8 cellular contexts compared by ENCODE assay signal in the genomic region with DNA sequence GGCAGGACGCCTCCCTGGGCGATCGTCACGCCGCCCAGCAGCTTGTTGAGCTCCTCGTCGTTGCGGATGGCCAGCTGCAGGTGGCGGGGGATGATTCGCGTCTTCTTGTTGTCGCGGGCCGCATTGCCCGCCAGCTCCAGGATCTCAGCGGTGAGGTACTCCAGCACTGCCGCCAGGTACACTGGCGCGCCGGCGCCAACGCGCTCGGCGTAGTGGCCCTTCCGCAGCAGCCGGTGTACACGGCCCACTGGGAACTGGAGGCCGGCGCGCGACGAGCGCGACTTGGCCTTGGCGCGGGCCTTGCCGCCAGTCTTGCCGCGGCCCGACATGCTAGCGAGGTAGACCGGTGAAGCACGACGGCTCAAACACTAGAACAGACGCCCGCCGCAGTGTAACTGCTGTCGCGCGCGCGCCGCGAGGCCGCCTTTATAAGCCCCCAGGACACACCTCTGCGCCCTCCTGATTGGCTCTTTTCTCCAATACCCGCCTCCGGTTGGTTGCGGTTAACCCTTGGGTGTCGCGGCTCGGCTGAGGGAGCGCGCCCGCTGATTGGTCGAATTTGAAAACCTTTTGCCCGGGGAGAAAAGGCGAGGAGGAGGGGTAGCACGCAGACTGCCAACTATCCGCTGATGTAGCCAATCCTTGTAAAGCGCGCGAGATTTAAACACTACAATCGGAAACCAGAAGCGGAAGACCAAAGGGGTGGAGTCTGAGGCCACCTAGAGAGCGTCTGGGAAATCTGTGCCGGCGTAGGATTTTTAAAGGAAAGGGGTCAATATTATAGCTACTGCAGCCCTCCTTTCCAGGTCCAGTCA. TPM values are rescaled to one million over a fixed set of nuclear protein-coding genes. Genes with fewer than 3 reads are reported as not detected.
DNase-seq lines count a peak whose midpoint lies in the region; ATAC-seq, FAIRE-seq and TF ChIP-seq lines count a peak whose summit lies in the region.

No MANE protein-coding gene starts in this region.

- no peaks in the 10 kb centered on the region for H3K27me3 ChIP-seq in naive thymus-derived CD4-positive, alpha-beta T cell (ENCODE audit: control insufficient read depth in 2 of 2, insufficient read depth in 2 of 2, low read length in 2 of 2)

- TF ChIP-seq POLR2A in H54 (IDR thresholded peaks at IDR 0.05; ENCODE audit: low read depth, low read length): peak; percentile 99

- no peaks in the 10 kb centered on the region for H3K9me3 Mint-ChIP-seq in activated T-helper 2 cell treated with anti-CD3 and anti-CD28 coated beads, Interferon-gamma antibody, Interleukin-2, Interleukin-4, amounts not matched to agents 10 μg/mL and 5 μg/mL and 100 μg/mL, durations not matched to agents 14 hours and 24 hours and 36 hours
- H3K9me3 Mint-ChIP-seq in naive thymus-derived CD4-positive, alpha-beta T cell: peaks cover 0 to 6% (median 0%) of the 10 kb centered on the region in 11 donors
- no peaks in the 10 kb centered on the region for H3K9me3 Mint-ChIP-seq in stimulated activated memory B cell treated with anti-CD40 and anti-IgM and Interleukin-4, amounts not matched to agents 10 μg/mL and 1 μg/mL and 100 μg/mL, for 72 hours

- ATAC-seq in naive thymus-derived CD4-positive, alpha-beta T cell: peak; percentile 93
- peak; percentile 98 for ATAC-seq in stimulated activated memory B cell treated with anti-CD40 and anti-IgM and Interleukin-4, amounts not matched to agents 10 μg/mL and 1 μg/mL and 100 μg/mL, for 72 hours

- H3K4me1 ChIP-seq in naive thymus-derived CD4-positive, alpha-beta T cell (ENCODE audit: control insufficient read depth in 2 of 2, insufficient read depth in 2 of 2, low read length in 2 of 2): peaks cover 11 to 23% of the 10 kb centered on the region in 2 donors

- peak; percentile 100 for DNase-seq in ELF-1 (ENCODE audit: low read depth, low spot score)
- DNase-seq in H54 (ENCODE audit: insufficient read length, low spot score): peak; percentile 86
- DNase-seq in LNCaP clone FGC (ENCODE audit: low read depth): peak; percentile 98
- peak; percentile 98 for DNase-seq in RPMI8226
- DNase-seq in activated T-helper 2 cell treated with anti-CD3 and anti-CD28 coated beads, Interferon-gamma antibody, Interleukin-2, Interleukin-4, amounts not matched to agents 10 μg/mL and 5 μg/mL and 100 μg/mL, durations not matched to agents 14 hours and 24 hours and 36 hours (ENCODE audit: low spot score): peak; percentile 99
- DNase-seq in fibroblast of mammary gland (ENCODE audit: low read depth): peak; percentile 99
- DNase-seq in naive thymus-derived CD4-positive, alpha-beta T cell: peak; percentile 96 to 100 (median 100)

- FAIRE-seq in H54 (lab: Jason Lieb, UNC): peak; percentile 82

- peaks cover 2% of the 10 kb centered on the region for H3K27me3 Mint-ChIP-seq in activated T-helper 2 cell treated with anti-CD3 and anti-CD28 coated beads, Interferon-gamma antibody, Interleukin-2, Interleukin-4, amounts not matched to agents 10 μg/mL and 5 μg/mL and 100 μg/mL, durations not matched to agents 14 hours and 24 hours and 36 hours (ENCODE audit: low read depth)
- peaks cover 0 to 3% (median 0%) of the 10 kb centered on the region in 5 donors for H3K27me3 Mint-ChIP-seq in naive thymus-derived CD4-positive, alpha-beta T cell
- no peaks in the 10 kb centered on the region for H3K27me3 Mint-ChIP-seq in stimulated activated memory B cell treated with anti-CD40 and anti-IgM and Interleukin-4, amounts not matched to agents 10 μg/mL and 1 μg/mL and 100 μg/mL, for 72 hours

- peak overlapping the region; percentile 89 for H3K4me3 Mint-ChIP-seq in activated T-helper 2 cell treated with anti-CD3 and anti-CD28 coated beads, Interferon-gamma antibody, Interleukin-2, Interleukin-4, amounts not matched to agents 10 μg/mL and 5 μg/mL and 100 μg/mL, durations not matched to agents 14 hours and 24 hours and 36 hours (ENCODE audit: low read depth)
- H3K4me3 Mint-ChIP-seq in naive thymus-derived CD4-positive, alpha-beta T cell: peak overlapping the region; percentile 90 to 97 (median 93)
- peak overlapping the region; percentile 95 for H3K4me3 Mint-ChIP-seq in stimulated activated memory B cell treated with anti-CD40 and anti-IgM and Interleukin-4, amounts not matched to agents 10 μg/mL and 1 μg/mL and 100 μg/mL, for 72 hours

- peak overlapping the region; percentile 89 for H3K27ac Mint-ChIP-seq in activated T-helper 2 cell treated with anti-CD3 and anti-CD28 coated beads, Interferon-gamma antibody, Interleukin-2, Interleukin-4, amounts not matched to agents 10 μg/mL and 5 μg/mL and 100 μg/mL, durations not matched to agents 14 hours and 24 hours and 36 hours
- peak overlapping the region; percentile 82 to 96 (median 88) for H3K27ac Mint-ChIP-seq in naive thymus-derived CD4-positive, alpha-beta T cell
- H3K27ac Mint-ChIP-seq in stimulated activated memory B cell treated with anti-CD40 and anti-IgM and Interleukin-4, amounts not matched to agents 10 μg/mL and 1 μg/mL and 100 μg/mL, for 72 hours: peak overlapping the region; percentile 98

- H3K4me3 ChIP-seq in LNCaP clone FGC (ENCODE audit: low read depth, low read length) (peak overlapping the region; percentile 70), fibroblast of mammary gland (ENCODE audit: control insufficient read depth, low read depth, low read length) (peak overlapping the region; percentile 86)
- peak overlapping the region; percentile 94 for H3K4me3 ChIP-seq in naive thymus-derived CD4-positive, alpha-beta T cell (ENCODE audit: low read length)

- H3K4me1 Mint-ChIP-seq in activated T-helper 2 cell treated with anti-CD3 and anti-CD28 coated beads, Interferon-gamma antibody, Interleukin-2, Interleukin-4, amounts not matched to agents 10 μg/mL and 5 μg/mL and 100 μg/mL, durations not matched to agents 14 hours and 24 hours and 36 hours (ENCODE audit: low read depth): peaks cover 50% of the 10 kb centered on the region
- H3K4me1 Mint-ChIP-seq in naive thymus-derived CD4-positive, alpha-beta T cell: peaks cover 20 to 67% (median 37%) of the 10 kb centered on the region in 7 donors
- H3K4me1 Mint-ChIP-seq in stimulated activated memory B cell treated with anti-CD40 and anti-IgM and Interleukin-4, amounts not matched to agents 10 μg/mL and 1 μg/mL and 100 μg/mL, for 72 hours: peaks cover 54% of the 10 kb centered on the region

- CTCF ChIA-PET in naive thymus-derived CD4-positive, alpha-beta T cell (lab: Charles Lee): interaction anchor here (0.6 to 1.6 kb wide), 7 partner anchors 10 to 870 kb away, joined by 3 to 6 read pairs (median 3); a partner anchor contains a TSS

- POLR2A ChIA-PET in naive thymus-derived CD4-positive, alpha-beta T cell (lab: Charles Lee): interaction anchor here (0.6 to 20.2 kb wide), 32 partner anchors 8 to 685 kb away, joined by 3 to 435 read pairs (median 4); a partner anchor contains a TSS

- H3K36me3 Mint-ChIP-seq in activated T-helper 2 cell treated with anti-CD3 and anti-CD28 coated beads, Interferon-gamma antibody, Interleukin-2, Interleukin-4, amounts not matched to agents 10 μg/mL and 5 μg/mL and 100 μg/mL, durations not matched to agents 14 hours and 24 hours and 36 hours (ENCODE audit: low read depth): peaks cover 79% of the 10 kb centered on the region
- H3K36me3 Mint-ChIP-seq in naive thymus-derived CD4-positive, alpha-beta T cell: peaks cover 4 to 40% (median 15%) of the 10 kb centered on the region in 5 donors
- H3K36me3 Mint-ChIP-seq in stimulated activated memory B cell treated with anti-CD40 and anti-IgM and Interleukin-4, amounts not matched to agents 10 μg/mL and 1 μg/mL and 100 μg/mL, for 72 hours: peaks cover 48% of the 10 kb centered on the region

- H3K9me3 ChIP-seq in naive thymus-derived CD4-positive, alpha-beta T cell (ENCODE audit: control insufficient read depth in 2 of 3, low read length in 3 of 3): no peaks in the 10 kb centered on the region

- TF ChIP-seq CTCF in LNCaP clone FGC (IDR thresholded peaks at IDR 0.05; ENCODE audit: control insufficient read depth, extremely low read depth, insufficient read depth) (0 out of 2 replicates have a peak, but pooled peaks have one; percentile 16), fibroblast of mammary gland (conservative IDR thresholded peaks at IDR 0.05; ENCODE audit: control insufficient read depth, insufficient read depth, low read depth, low read length) (no peak)

- intact Hi-C loops in activated T-helper 2 cell treated with anti-CD3 and anti-CD28 coated beads, Interferon-gamma antibody, Interleukin-2, Interleukin-4, amounts not matched to agents 10 μg/mL and 5 μg/mL and 100 μg/mL, durations not matched to agents 14 hours and 24 hours and 36 hours (cut with micrococcal nuclease): loop anchor here (1.0 to 2.0 kb wide), 8 partner anchors 10 to 112 kb away; a partner anchor contains a TSS
- intact Hi-C loops in naive thymus-derived CD4-positive, alpha-beta T cell (cut with micrococcal nuclease): loop anchor here (1.0 to 2.0 kb wide), 19 partner anchors 10 to 736 kb away; a partner anchor contains a TSS

- H3K27ac ChIP-seq in naive thymus-derived CD4-positive, alpha-beta T cell (ENCODE audit: low read depth, low read length): peak overlapping the region; percentile 75

- H3K36me3 ChIP-seq in naive thymus-derived CD4-positive, alpha-beta T cell (ENCODE audit: control insufficient read depth in 2 of 3, insufficient read depth in 3 of 3, low read length in 3 of 3): peaks cover 9 to 21% (median 17%) of the 10 kb centered on the region in 3 experiments

RNA-seq across cellular contexts. Expression of a gene that starts 6.4 kb away (rescaled TPM):
- 82.2 and 83.4 TPM in 2 replicates for total RNA-seq in activated T-helper 2 cell treated with anti-CD3 and anti-CD28 coated beads, Interferon-gamma antibody, Interleukin-2, Interleukin-4, amounts not matched to agents 10 μg/mL and 5 μg/mL and 100 μg/mL, durations not matched to agents 14 hours and 24 hours and 36 hours
- 10 to 100 TPM; 21.9 to 63.9 (median 37.9) TPM for total RNA-seq in naive thymus-derived CD4-positive, alpha-beta T cell
- 10 to 100 TPM; 25.0 to 32.6 TPM for polyA plus RNA-seq in naive thymus-derived CD4-positive, alpha-beta T cell

RNA-seq across cellular contexts. Expression of a gene that starts 10.6 kb away (rescaled TPM):
- 57.4 and 59.0 TPM in 2 replicates for total RNA-seq in activated T-helper 2 cell treated with anti-CD3 and anti-CD28 coated beads, Interferon-gamma antibody, Interleukin-2, Interleukin-4, amounts not matched to agents 10 μg/mL and 5 μg/mL and 100 μg/mL, durations not matched to agents 14 hours and 24 hours and 36 hours
- 10 to 100 TPM in 1 of 5 experiments, 1 to 10 TPM in 4; 6.7 to 25.4 (median 7.7) TPM for total RNA-seq in naive thymus-derived CD4-positive, alpha-beta T cell
- polyA plus RNA-seq in naive thymus-derived CD4-positive, alpha-beta T cell: 10 to 100 TPM; 20.8 to 25.3 TPM

RNA-seq across cellular contexts. Expression of a gene that starts 11.9 kb away (rescaled TPM):
- 24.6 and 25.2 TPM in 2 replicates for total RNA-seq in activated T-helper 2 cell treated with anti-CD3 and anti-CD28 coated beads, Interferon-gamma antibody, Interleukin-2, Interleukin-4, amounts not matched to agents 10 μg/mL and 5 μg/mL and 100 μg/mL, durations not matched to agents 14 hours and 24 hours and 36 hours
- 10 to 100 TPM; 24.7 to 40.7 (median 36.1) TPM for total RNA-seq in naive thymus-derived CD4-positive, alpha-beta T cell
- polyA plus RNA-seq in naive thymus-derived CD4-positive, alpha-beta T cell: 10 to 100 TPM in 1 of 2 donors, 1 to 10 TPM in 1; 2.7 to 10.2 TPM

RNA-seq across cellular contexts. Expression of a gene that starts 26.1 kb away (rescaled TPM):
- total RNA-seq in activated T-helper 2 cell treated with anti-CD3 and anti-CD28 coated beads, Interferon-gamma antibody, Interleukin-2, Interleukin-4, amounts not matched to agents 10 μg/mL and 5 μg/mL and 100 μg/mL, durations not matched to agents 14 hours and 24 hours and 36 hours: 29.8 and 35.5 TPM in 2 replicates
- 10 to 100 TPM; 30.7 to 79.7 (median 42.7) TPM for total RNA-seq in naive thymus-derived CD4-positive, alpha-beta T cell
- 10 to 100 TPM; 14.7 to 24.1 TPM for polyA plus RNA-seq in naive thymus-derived CD4-positive, alpha-beta T cell

RNA-seq across cellular contexts. Expression of a gene that starts 27.7 kb away (rescaled TPM):
- 24.3 and 25.8 TPM in 2 replicates for total RNA-seq in activated T-helper 2 cell treated with anti-CD3 and anti-CD28 coated beads, Interferon-gamma antibody, Interleukin-2, Interleukin-4, amounts not matched to agents 10 μg/mL and 5 μg/mL and 100 μg/mL, durations not matched to agents 14 hours and 24 hours and 36 hours
- total RNA-seq in naive thymus-derived CD4-positive, alpha-beta T cell: 10 to 100 TPM; 39.0 to 73.9 (median 57.1) TPM
- polyA plus RNA-seq in naive thymus-derived CD4-positive, alpha-beta T cell: 10 to 100 TPM; 40.3 to 72.1 TPM

Comparison
In these comparisons a context has a peak if more than half of its experiments do, and no peak if none do; other contexts are left out.
1. Peak in every context shown above with its lines: DNase-seq, ATAC-seq, H3K4me3 ChIP-seq and H3K27ac ChIP-seq.